ENCODE assay signal across 2 cellular contexts in the genomic region with DNA sequence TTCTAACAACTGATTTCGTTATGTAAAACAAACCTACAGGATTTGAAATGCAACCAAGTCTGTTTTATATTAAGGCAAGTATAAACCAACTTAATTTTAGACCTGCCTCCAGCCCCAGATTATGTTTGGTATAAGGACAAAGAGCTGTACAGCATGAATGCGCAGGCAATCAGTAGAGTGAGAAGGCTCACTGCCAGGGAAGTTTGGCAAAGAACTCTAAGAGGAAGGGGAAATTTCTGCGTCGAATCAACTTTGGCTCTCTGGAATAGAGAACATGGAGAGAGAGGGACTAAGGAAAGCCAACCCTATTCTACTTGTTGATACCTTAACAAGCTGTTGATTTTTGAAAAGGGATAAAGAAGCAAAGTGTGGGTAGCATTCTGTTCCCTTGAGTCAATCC.
TF ChIP-seq lines count a peak whose summit lies in the region.

No MANE protein-coding gene starts in this region.

TF ChIP-seq in SK-N-SH treated with all-trans-retinoic acid at 6 μM for 48 hours, 23 proteins besides CTCF, POLR2A, EP300 and RAD21:
- TF ChIP-seq, protein P1, sequence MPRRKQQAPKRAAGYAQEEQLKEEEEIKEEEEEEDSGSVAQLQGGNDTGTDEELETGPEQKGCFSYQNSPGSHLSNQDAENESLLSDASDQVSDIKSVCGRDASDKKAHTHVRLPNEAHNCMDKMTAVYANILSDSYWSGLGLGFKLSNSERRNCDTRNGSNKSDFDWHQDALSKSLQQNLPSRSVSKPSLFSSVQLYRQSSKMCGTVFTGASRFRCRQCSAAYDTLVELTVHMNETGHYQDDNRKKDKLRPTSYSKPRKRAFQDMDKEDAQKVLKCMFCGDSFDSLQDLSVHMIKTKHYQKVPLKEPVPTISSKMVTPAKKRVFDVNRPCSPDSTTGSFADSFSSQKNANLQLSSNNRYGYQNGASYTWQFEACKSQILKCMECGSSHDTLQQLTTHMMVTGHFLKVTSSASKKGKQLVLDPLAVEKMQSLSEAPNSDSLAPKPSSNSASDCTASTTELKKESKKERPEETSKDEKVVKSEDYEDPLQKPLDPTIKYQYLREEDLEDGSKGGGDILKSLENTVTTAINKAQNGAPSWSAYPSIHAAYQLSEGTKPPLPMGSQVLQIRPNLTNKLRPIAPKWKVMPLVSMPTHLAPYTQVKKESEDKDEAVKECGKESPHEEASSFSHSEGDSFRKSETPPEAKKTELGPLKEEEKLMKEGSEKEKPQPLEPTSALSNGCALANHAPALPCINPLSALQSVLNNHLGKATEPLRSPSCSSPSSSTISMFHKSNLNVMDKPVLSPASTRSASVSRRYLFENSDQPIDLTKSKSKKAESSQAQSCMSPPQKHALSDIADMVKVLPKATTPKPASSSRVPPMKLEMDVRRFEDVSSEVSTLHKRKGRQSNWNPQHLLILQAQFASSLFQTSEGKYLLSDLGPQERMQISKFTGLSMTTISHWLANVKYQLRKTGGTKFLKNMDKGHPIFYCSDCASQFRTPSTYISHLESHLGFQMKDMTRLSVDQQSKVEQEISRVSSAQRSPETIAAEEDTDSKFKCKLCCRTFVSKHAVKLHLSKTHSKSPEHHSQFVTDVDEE (CRISPR knock-in tag; IDR thresholded peaks at IDR 0.05): no peak
- TF ChIP-seq SNAI2 (CRISPR knock-in tag; IDR thresholded peaks at IDR 0.05) (no peak), ZFP30 (CRISPR knock-in tag; IDR thresholded peaks at IDR 0.05) (no peak), BACH2 (CRISPR knock-in tag; IDR thresholded peaks at IDR 0.05; ENCODE audit: borderline replicate concordance) (no peak), OSR1 (CRISPR knock-in tag; IDR thresholded peaks at IDR 0.05) (no peak), ESRRG (CRISPR knock-in tag; IDR thresholded peaks at IDR 0.05) (no peak), ZFP3 (CRISPR knock-in tag; IDR thresholded peaks at IDR 0.05) (no peak), CSDC2 (CRISPR knock-in tag; IDR thresholded peaks at IDR 0.05) (no peak)
- TF ChIP-seq, protein P2, sequence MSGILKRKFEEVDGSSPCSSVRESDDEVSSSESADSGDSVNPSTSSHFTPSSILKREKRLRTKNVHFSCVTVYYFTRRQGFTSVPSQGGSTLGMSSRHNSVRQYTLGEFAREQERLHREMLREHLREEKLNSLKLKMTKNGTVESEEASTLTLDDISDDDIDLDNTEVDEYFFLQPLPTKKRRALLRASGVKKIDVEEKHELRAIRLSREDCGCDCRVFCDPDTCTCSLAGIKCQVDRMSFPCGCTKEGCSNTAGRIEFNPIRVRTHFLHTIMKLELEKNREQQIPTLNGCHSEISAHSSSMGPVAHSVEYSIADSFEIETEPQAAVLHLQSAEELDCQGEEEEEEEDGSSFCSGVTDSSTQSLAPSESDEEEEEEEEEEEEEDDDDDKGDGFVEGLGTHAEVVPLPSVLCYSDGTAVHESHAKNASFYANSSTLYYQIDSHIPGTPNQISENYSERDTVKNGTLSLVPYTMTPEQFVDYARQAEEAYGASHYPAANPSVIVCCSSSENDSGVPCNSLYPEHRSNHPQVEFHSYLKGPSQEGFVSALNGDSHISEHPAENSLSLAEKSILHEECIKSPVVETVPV (CRISPR knock-in tag; IDR thresholded peaks at IDR 0.05): no peak
- TF ChIP-seq, protein P3, sequence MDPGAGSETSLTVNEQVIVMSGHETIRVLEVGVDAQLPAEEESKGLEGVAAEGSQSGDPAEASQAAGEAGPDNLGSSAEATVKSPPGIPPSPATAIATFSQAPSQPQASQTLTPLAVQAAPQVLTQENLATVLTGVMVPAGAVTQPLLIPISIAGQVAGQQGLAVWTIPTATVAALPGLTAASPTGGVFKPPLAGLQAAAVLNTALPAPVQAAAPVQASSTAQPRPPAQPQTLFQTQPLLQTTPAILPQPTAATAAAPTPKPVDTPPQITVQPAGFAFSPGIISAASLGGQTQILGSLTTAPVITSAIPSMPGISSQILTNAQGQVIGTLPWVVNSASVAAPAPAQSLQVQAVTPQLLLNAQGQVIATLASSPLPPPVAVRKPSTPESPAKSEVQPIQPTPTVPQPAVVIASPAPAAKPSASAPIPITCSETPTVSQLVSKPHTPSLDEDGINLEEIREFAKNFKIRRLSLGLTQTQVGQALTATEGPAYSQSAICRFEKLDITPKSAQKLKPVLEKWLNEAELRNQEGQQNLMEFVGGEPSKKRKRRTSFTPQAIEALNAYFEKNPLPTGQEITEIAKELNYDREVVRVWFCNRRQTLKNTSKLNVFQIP (CRISPR knock-in tag; IDR thresholded peaks at IDR 0.05; ENCODE audit: borderline replicate concordance, low read depth): no peak
- TF ChIP-seq, protein P4, sequence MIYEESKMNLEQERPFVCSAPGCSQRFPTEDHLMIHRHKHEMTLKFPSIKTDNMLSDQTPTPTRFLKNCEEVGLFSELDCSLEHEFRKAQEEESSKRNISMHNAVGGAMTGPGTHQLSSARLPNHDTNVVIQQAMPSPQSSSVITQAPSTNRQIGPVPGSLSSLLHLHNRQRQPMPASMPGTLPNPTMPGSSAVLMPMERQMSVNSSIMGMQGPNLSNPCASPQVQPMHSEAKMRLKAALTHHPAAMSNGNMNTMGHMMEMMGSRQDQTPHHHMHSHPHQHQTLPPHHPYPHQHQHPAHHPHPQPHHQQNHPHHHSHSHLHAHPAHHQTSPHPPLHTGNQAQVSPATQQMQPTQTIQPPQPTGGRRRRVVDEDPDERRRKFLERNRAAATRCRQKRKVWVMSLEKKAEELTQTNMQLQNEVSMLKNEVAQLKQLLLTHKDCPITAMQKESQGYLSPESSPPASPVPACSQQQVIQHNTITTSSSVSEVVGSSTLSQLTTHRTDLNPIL (CRISPR knock-in tag; IDR thresholded peaks at IDR 0.05; ENCODE audit: low read depth): no peak

TF ChIP-seq in SK-N-SH, 30 proteins besides CTCF, POLR2A, EP300 and RAD21 (continued from another document):
- TF ChIP-seq, protein P5, sequence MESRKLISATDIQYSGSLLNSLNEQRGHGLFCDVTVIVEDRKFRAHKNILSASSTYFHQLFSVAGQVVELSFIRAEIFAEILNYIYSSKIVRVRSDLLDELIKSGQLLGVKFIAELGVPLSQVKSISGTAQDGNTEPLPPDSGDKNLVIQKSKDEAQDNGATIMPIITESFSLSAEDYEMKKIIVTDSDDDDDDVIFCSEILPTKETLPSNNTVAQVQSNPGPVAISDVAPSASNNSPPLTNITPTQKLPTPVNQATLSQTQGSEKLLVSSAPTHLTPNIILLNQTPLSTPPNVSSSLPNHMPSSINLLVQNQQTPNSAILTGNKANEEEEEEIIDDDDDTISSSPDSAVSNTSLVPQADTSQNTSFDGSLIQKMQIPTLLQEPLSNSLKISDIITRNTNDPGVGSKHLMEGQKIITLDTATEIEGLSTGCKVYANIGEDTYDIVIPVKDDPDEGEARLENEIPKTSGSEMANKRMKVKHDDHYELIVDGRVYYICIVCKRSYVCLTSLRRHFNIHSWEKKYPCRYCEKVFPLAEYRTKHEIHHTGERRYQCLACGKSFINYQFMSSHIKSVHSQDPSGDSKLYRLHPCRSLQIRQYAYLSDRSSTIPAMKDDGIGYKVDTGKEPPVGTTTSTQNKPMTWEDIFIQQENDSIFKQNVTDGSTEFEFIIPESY (IDR thresholded peaks at IDR 0.05; ENCODE audit: borderline replicate concordance, low read depth): no peak
- TF ChIP-seq MEF2A (IDR thresholded peaks at IDR 0.05; ENCODE audit: borderline replicate concordance, low read depth) (no peak), RXRA (IDR thresholded peaks at IDR 0.05; ENCODE audit: borderline replicate concordance, low read depth) (no peak), JUND (IDR thresholded peaks at IDR 0.05) (no peak), FOXJ3 (CRISPR knock-in tag; IDR thresholded peaks at IDR 0.05) (no peak), SMC3 (IDR thresholded peaks at IDR 0.05; ENCODE audit: low read depth, low read length) (no peak), RCOR1 (IDR thresholded peaks at IDR 0.05; ENCODE audit: low read length) (no peak)
- TF ChIP-seq, protein P6, sequence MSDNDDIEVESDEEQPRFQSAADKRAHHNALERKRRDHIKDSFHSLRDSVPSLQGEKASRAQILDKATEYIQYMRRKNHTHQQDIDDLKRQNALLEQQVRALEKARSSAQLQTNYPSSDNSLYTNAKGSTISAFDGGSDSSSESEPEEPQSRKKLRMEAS (IDR thresholded peaks at IDR 0.05; ENCODE audit: low read depth): no peak
- TF ChIP-seq, protein P7, sequence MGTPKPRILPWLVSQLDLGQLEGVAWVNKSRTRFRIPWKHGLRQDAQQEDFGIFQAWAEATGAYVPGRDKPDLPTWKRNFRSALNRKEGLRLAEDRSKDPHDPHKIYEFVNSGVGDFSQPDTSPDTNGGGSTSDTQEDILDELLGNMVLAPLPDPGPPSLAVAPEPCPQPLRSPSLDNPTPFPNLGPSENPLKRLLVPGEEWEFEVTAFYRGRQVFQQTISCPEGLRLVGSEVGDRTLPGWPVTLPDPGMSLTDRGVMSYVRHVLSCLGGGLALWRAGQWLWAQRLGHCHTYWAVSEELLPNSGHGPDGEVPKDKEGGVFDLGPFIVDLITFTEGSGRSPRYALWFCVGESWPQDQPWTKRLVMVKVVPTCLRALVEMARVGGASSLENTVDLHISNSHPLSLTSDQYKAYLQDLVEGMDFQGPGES (IDR thresholded peaks at IDR 0.05; ENCODE audit: low read depth, low read length): no peak
- TF ChIP-seq, protein P8, sequence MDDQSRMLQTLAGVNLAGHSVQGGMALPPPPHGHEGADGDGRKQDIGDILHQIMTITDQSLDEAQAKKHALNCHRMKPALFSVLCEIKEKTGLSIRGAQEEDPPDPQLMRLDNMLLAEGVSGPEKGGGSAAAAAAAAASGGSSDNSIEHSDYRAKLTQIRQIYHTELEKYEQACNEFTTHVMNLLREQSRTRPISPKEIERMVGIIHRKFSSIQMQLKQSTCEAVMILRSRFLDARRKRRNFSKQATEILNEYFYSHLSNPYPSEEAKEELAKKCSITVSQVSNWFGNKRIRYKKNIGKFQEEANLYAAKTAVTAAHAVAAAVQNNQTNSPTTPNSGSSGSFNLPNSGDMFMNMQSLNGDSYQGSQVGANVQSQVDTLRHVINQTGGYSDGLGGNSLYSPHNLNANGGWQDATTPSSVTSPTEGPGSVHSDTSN (IDR thresholded peaks at IDR 0.05): no peak
- TF ChIP-seq, protein P9, sequence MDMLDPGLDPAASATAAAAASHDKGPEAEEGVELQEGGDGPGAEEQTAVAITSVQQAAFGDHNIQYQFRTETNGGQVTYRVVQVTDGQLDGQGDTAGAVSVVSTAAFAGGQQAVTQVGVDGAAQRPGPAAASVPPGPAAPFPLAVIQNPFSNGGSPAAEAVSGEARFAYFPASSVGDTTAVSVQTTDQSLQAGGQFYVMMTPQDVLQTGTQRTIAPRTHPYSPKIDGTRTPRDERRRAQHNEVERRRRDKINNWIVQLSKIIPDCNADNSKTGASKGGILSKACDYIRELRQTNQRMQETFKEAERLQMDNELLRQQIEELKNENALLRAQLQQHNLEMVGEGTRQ (IDR thresholded peaks at IDR 0.05; ENCODE audit: borderline replicate concordance, low read depth, low read length): no peak
TF ChIP-seq in SK-N-SH: peak in this region for 0.
